10 cellular contexts compared by ENCODE assay signal in the genomic region with DNA sequence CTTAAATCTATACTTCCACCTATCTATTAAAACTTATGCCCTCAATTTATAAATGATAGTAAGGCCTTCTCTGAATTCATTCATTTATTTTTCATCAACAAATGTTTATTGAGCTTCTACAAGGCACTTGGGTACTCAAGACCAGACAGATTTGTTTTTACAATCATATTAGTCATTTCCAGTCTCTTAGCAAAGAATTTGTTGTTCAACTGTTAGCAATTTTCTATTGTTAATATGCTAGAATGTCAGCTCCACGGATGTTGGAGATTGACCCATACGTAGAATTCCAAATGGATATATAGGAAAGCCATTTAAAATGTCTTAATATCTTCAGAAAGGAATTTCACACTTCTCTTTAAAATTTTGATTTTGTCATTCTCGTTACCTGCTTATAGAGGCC. TPM values are rescaled to one million over a fixed set of nuclear protein-coding genes. Genes with fewer than 3 reads are reported as not detected.
A peak's percentile ranks its signal among the peaks of the same experiment; 100 is the strongest.
DNase-seq lines count a peak whose midpoint lies in the region; ATAC-seq and TF ChIP-seq lines count a peak whose summit lies in the region.
"Had no signal": no experiment of that assay in that cellular context is flagged by ENCODE, and none has a peak within 500 bp of the region (broad histone marks: within the 10 kb centered on the region; RNA-seq: fewer than 3 reads in every experiment).

No MANE protein-coding gene starts in this region.

- H3K27ac Mint-ChIP-seq in activated naive CD8-positive, alpha-beta T cell = peak overlapping the region; percentile 59
- H3K27ac Mint-ChIP-seq in activated naive CD8-positive, alpha-beta T cell treated with anti-CD3 and anti-CD28 coated beads, Interleukin-2, amount 50 U/mL, for 24 hours = no peak overlapping the region

- peaks cover 18% of the 10 kb centered on the region for H3K36me3 ChIP-seq in mammary epithelial cell (ENCODE audit: insufficient read depth, low read length)
- H3K36me3 ChIP-seq in upper lobe of right lung = peaks cover 46% of the 10 kb centered on the region
- no peaks in the 10 kb centered on the region; the same call in 1 of the 2 replicates for H3K36me3 ChIP-seq in HAP-1 (replicated peaks)

- H3K36me3 Mint-ChIP-seq in activated naive CD8-positive, alpha-beta T cell = peaks cover 10% of the 10 kb centered on the region
- H3K36me3 Mint-ChIP-seq in activated naive CD8-positive, alpha-beta T cell treated with anti-CD3 and anti-CD28 coated beads, Interleukin-2, amount 50 U/mL, for 24 hours (ENCODE audit: low read depth) = peaks cover 24% of the 10 kb centered on the region

- H3K27ac ChIP-seq in mammary epithelial cell (ENCODE audit: insufficient read depth, low read depth, low read length) (no peak overlapping the region), upper lobe of right lung (peak overlapping the region; percentile 98)
- H3K27ac ChIP-seq: neutrophil had no signal

- no peak overlapping the region for H2AFZ ChIP-seq in mammary epithelial cell (ENCODE audit: low read depth, low read length)

- H3K9me3 ChIP-seq in mammary epithelial cell (replicated peaks; ENCODE audit: insufficient read depth, low read length) (no peaks in the 10 kb centered on the region), upper lobe of right lung (no peaks in the 10 kb centered on the region), HAP-1 (no peaks in the 10 kb centered on the region)
- H3K9me3 ChIP-seq: neutrophil had no signal

- H3K9ac ChIP-seq in mammary epithelial cell (ENCODE audit: insufficient read depth, low read length) = no peak overlapping the region

- peak overlapping the region; percentile 13 for H3K4me2 ChIP-seq in mammary epithelial cell (ENCODE audit: insufficient read depth, low read depth, low read length)

- DNase-seq in activated naive CD8-positive, alpha-beta T cell treated with anti-CD3 and anti-CD28 coated beads, Interleukin-2, amount 50 U/mL, for 24 hours = no peak
- no peak for DNase-seq in mammary epithelial cell
- peak; percentile 35 to 87 for DNase-seq in lung microvascular endothelial cell (ENCODE audit: low read depth in 2 of 2)
- DNase-seq in upper lobe of right lung = no peak
- DNase-seq in HAP-1 (ENCODE audit: low spot score in 2 of 2) = no peak
- no peak for DNase-seq in stimulated activated CD4-positive, alpha-beta T cell treated with anti-CD3 and anti-CD28 coated beads, Interleukin-4, amount 100 ng/mL, for 1 hour

- no peaks in the 10 kb centered on the region for H3K9me3 Mint-ChIP-seq in activated naive CD8-positive, alpha-beta T cell (ENCODE audit: low read depth)
- H3K9me3 Mint-ChIP-seq in activated naive CD8-positive, alpha-beta T cell treated with anti-CD3 and anti-CD28 coated beads, Interleukin-2, amount 50 U/mL, for 24 hours = no peaks in the 10 kb centered on the region

- H3K27me3 Mint-ChIP-seq in activated naive CD8-positive, alpha-beta T cell = no peaks in the 10 kb centered on the region
- H3K27me3 Mint-ChIP-seq in activated naive CD8-positive, alpha-beta T cell treated with anti-CD3 and anti-CD28 coated beads, Interleukin-2, amount 50 U/mL, for 24 hours = no peaks in the 10 kb centered on the region

- intact Hi-C loops in mammary epithelial cell (cut with micrococcal nuclease) (no loop called here), upper lobe of right lung (cut with DNase I) (no loop called here)

- CTCF ChIA-PET in mammary epithelial cell (lab: Charles Lee; ENCODE audit: low non-redundant PET) = no interaction called here

- H3K4me3 ChIP-seq in mammary epithelial cell (replicated peaks in 1 of 3; ENCODE audit: insufficient read depth in 1 of 3, low read depth in 2 of 3, low read length in 3 of 3) (no peak overlapping the region), upper lobe of right lung (no peak overlapping the region), HAP-1 (no peak overlapping the region)
- H3K4me3 ChIP-seq: K562 had no signal

- no peaks in the 10 kb centered on the region for H3K27me3 ChIP-seq in mammary epithelial cell (ENCODE audit: insufficient read depth, low read length)
- no peaks in the 10 kb centered on the region for H3K27me3 ChIP-seq in upper lobe of right lung
- no peaks in the 10 kb centered on the region for H3K27me3 ChIP-seq in HAP-1 (ENCODE audit: low read depth)
- H3K27me3 ChIP-seq: neutrophil had no signal

- no peak for ATAC-seq in activated naive CD8-positive, alpha-beta T cell treated with anti-CD3 and anti-CD28 coated beads, Interleukin-2, amount 50 U/mL, for 24 hours
- ATAC-seq in upper lobe of right lung (no peak), GM21526 (IDR thresholded peaks at IDR 0.05; ENCODE audit: low FRiP score, unreplicated experiment) (no peak)
- ATAC-seq: K562 had no signal

- TF ChIP-seq CTCF in mammary epithelial cell (conservative IDR thresholded peaks at IDR 0.05 in 1 of 2, IDR thresholded peaks at IDR 0.05 in 1 of 2; ENCODE audit: extremely low read depth in 1 of 2, insufficient read depth in 1 of 2, low read depth in 1 of 2, low read length in 2 of 2) = no peak
- no peak for TF ChIP-seq CTCF in upper lobe of right lung (IDR thresholded peaks at IDR 0.05)

- 88% methylated on average over 3 of the region's 3 CpGs for WGBS in mammary epithelial cell (ENCODE audit: low coverage, missing lambda C conversion rate)

- peaks cover 61% of the 10 kb centered on the region for H3K4me1 ChIP-seq in mammary epithelial cell (ENCODE audit: insufficient read depth, low read length)
- H3K4me1 ChIP-seq in upper lobe of right lung = peaks cover 55% of the 10 kb centered on the region
- H3K4me1 ChIP-seq in HAP-1 = peaks cover 14% of the 10 kb centered on the region

- peaks cover 54% of the 10 kb centered on the region for H3K4me1 Mint-ChIP-seq in activated naive CD8-positive, alpha-beta T cell (ENCODE audit: low read depth)
- H3K4me1 Mint-ChIP-seq in activated naive CD8-positive, alpha-beta T cell treated with anti-CD3 and anti-CD28 coated beads, Interleukin-2, amount 50 U/mL, for 24 hours = peaks cover 58% of the 10 kb centered on the region

- BruUV-seq in mammary epithelial cell (replicated peaks; lab: Mats Ljungman, UMichigan) = no TSS peak

- in situ Hi-C loops in mammary epithelial cell (cut with MboI; ENCODE audit: low sequenced_read_pairs in 2 of 2) (no loop called here), HAP-1 (cut with MboI; ENCODE audit: low sequenced_read_pairs) (no loop called here)

- dilution Hi-C loops in mammary epithelial cell (cut with HindIII; ENCODE audit: low sequenced_read_pairs) = no loop called here

- peaks cover 56% of the 10 kb centered on the region for H3K79me2 ChIP-seq in mammary epithelial cell (ENCODE audit: insufficient read depth, low read length)

- no peak overlapping the region for H3K4me3 Mint-ChIP-seq in activated naive CD8-positive, alpha-beta T cell
- no peak overlapping the region for H3K4me3 Mint-ChIP-seq in activated naive CD8-positive, alpha-beta T cell treated with anti-CD3 and anti-CD28 coated beads, Interleukin-2, amount 50 U/mL, for 24 hours

- H4K20me1 ChIP-seq in mammary epithelial cell (ENCODE audit: insufficient read depth, low read length) = no peaks in the 10 kb centered on the region

RNA-seq across cellular contexts. Expression of a gene that starts 36.7 kb away (rescaled TPM):
- total RNA-seq in mammary epithelial cell = 100 to 1,000 TPM in 1 of 2 donors, 10 to 100 TPM in 1; 64.7 to 110 TPM
- polyA plus RNA-seq in mammary epithelial cell = 33.8 TPM
- polyA minus RNA-seq in mammary epithelial cell = 57.1 TPM
- total RNA-seq in lung microvascular endothelial cell = 66.9 and 77.6 TPM in 2 replicates
- 118 TPM for total RNA-seq in upper lobe of right lung

Comparison
In these comparisons a context has a peak if more than half of its experiments do, and no peak if none do; other contexts are left out.
1. DNase-seq: peak in lung microvascular endothelial cell (2 of 2); none in activated naive CD8-positive, alpha-beta T cell treated with anti-CD3 and anti-CD28 coated beads, Interleukin-2, amount 50 U/mL, for 24 hours (single experiment), mammary epithelial cell (single experiment), upper lobe of right lung (single experiment), HAP-1 (0 of 2) and stimulated activated CD4-positive, alpha-beta T cell treated with anti-CD3 and anti-CD28 coated beads, Interleukin-4, amount 100 ng/mL, for 1 hour (single experiment).